In the genomic region with DNA sequence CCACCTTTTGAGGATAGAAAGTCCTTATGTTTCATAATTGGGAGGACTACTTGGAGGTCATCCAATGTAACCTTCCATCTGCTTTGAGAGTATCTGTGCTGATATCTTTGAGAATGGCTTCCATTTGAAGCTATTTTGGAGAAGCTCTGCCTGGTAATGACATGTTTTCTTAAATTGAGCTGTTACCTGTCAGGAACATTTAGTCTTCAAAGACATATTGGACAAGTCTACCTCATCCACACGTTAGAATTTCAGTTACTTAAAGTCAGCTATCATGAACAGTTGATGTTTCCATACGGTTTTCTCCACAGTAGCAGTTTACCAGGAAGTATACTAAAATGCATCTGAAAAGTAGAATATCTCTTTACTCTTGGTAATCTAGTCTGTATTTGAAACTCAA, we compare ENCODE assay signal across 7 cellular contexts.
"Had no signal": no experiment of that assay in that cellular context is flagged by ENCODE, and none has a peak within 500 bp of the region (broad histone marks: within the 10 kb centered on the region; RNA-seq: fewer than 3 reads in every experiment).

No MANE protein-coding gene starts in this region.

- H3K27ac ChIP-seq: HL-60, KMS-11 had no signal

- H3K4me2 ChIP-seq: KMS-11 had no signal

- DNase-seq: IMR-90, KBM-7, KG1 had no signal

- FAIRE-seq: HepG2, HTR-8/SVneo had no signal

- ATAC-seq: HepG2 had no signal

- H3K9ac ChIP-seq: KMS-11 had no signal
